In the genomic region with DNA sequence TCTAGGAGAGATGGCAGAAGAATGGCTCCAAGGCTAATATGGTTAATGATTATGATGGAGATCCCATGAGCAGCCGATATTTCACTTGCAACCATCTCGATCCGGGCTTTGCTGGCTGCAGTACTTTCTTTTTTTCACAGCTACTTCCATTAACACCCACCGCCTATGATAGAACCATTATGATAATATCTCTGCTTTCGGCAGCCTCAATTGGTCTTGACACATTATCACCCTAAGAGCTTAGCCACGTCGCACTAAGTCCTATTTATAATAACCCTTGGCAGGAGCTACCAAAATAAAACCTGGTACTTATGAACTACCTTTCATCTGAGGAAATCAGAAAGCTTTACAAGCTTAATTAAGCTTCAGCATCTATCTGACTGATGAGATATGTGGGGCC, we compare ENCODE assay signal across 18 cellular contexts.
"Had no signal": no experiment of that assay in that cellular context is flagged by ENCODE, and none has a peak within 500 bp of the region (broad histone marks: within the 10 kb centered on the region; RNA-seq: fewer than 3 reads in every experiment).

No MANE protein-coding gene starts in this region.

- H3K27ac ChIP-seq: SJCRH30 had no signal

- DNase-seq: KBM-7, MV-4-11, NCI-H1048, NCI-H1105, NCI-H1417, NCI-H1436 treated with DMSO at 0.1 percent for 48 hours, NCI-H1694, NCI-H187 treated with DMSO at 0.1 percent for 48 hours, NCI-H2029 treated with DMSO at 0.1 percent for 48 hours, NCI-H2171 treated with DMSO at 0.1 percent for 48 hours, NCI-H226, NCI-H446, NCI-H510A, NCI-H526, RPMI8226, SHP77 treated with DMSO at 0.1 percent for 48 hours, SJCRH30 had no signal

- H3K4me3 ChIP-seq: SJCRH30 had no signal

- ATAC-seq: SK-N-SH treated with all-trans-retinoic acid at 6 μM for 48 hours had no signal
